In the genomic region with DNA sequence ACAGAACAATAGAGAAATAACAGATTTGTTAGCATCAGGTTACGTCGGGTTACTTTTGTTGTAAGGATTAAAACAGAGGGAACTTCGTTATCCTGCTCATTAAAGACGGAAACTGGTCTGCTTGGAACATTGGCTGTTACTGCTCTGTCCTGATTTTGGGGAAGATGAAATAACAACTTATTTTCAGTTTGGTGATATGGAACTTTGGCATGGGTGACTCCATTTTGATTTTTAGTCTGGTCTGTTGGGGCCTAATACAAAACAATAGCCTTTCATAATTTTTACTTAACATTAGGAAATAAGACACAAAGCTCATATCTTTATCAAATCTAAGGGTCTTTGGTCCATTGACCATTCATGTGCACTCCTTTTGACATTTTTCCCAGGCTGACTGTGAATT, we compare ENCODE assay signal across 20 cellular contexts.
DNase-seq lines count a peak whose midpoint lies in the region; ATAC-seq and TF ChIP-seq lines count a peak whose summit lies in the region.
"Had no signal": no experiment of that assay in that cellular context is flagged by ENCODE, and none has a peak within 500 bp of the region (broad histone marks: within the 10 kb centered on the region; RNA-seq: fewer than 3 reads in every experiment).

No MANE protein-coding gene starts in this region.

- H3K27me3 ChIP-seq in breast epithelium = no peaks in the 10 kb centered on the region
- H3K27me3 ChIP-seq in left lung = no peaks in the 10 kb centered on the region
- H3K27me3 ChIP-seq: foreskin keratinocyte, thyroid gland had no signal

- TF ChIP-seq POLR2A in breast epithelium (IDR thresholded peaks at IDR 0.05) = no peak

- intact Hi-C loops in MCF 10A (cut with micrococcal nuclease) (no loop called here), breast epithelium (cut with DNase I; ENCODE audit: low total_unique reads) (no loop called here), left lung (cut with DNase I) (no loop called here)

- H3K4me3 ChIP-seq in breast epithelium = no peak overlapping the region
- H3K4me3 ChIP-seq in left lung = no peak overlapping the region
- H3K4me3 ChIP-seq: psoas muscle, thyroid gland had no signal

- no peak for ATAC-seq in SK-N-SH treated with all-trans-retinoic acid at 6 μM for 48 hours
- no peak for ATAC-seq in left lung
- ATAC-seq in HG03039 (IDR thresholded peaks at IDR 0.05; ENCODE audit: unreplicated experiment) = no peak
- ATAC-seq: psoas muscle had no signal

- peaks cover 7% of the 10 kb centered on the region for H3K9me3 Mint-ChIP-seq in MCF 10A (ENCODE audit: unreplicated experiment)
- H3K9me3 Mint-ChIP-seq: IgD-negative memory B cell had no signal

- no peaks in the 10 kb centered on the region for H3K36me3 Mint-ChIP-seq in MCF 10A (ENCODE audit: insufficient read depth, unreplicated experiment)
- H3K36me3 Mint-ChIP-seq: activated naive CD8-positive, alpha-beta T cell had no signal

- POLR2A ChIA-PET in MCF 10A (lab: Yijun Ruan, JAX) = interaction anchor here (0.8 to 2.5 kb wide), 8 partner anchors 10 to 220 kb away, joined by 3 to 11 read pairs (median 5); a partner anchor contains a TSS
- POLR2A ChIA-PET in HEK293T (lab: Yijun Ruan, JAX) = no interaction called here

- peaks cover 23% of the 10 kb centered on the region for H3K4me1 Mint-ChIP-seq in MCF 10A (ENCODE audit: insufficient read depth, unreplicated experiment)
- H3K4me1 Mint-ChIP-seq: IgD-negative memory B cell had no signal

- no peak for TF ChIP-seq CTCF in MCF 10A (IDR thresholded peaks at IDR 0.05; ENCODE audit: unreplicated experiment)
- no peak for TF ChIP-seq CTCF in breast epithelium (IDR thresholded peaks at IDR 0.05)
- no peak for TF ChIP-seq CTCF in left lung (IDR thresholded peaks at IDR 0.05)

- H3K4me1 ChIP-seq in breast epithelium (no peaks in the 10 kb centered on the region), left lung (peaks cover 11 to 22% of the 10 kb centered on the region in 2 donors)
- H3K4me1 ChIP-seq: psoas muscle had no signal

- BruUV-seq in MCF 10A (replicated peaks; lab: Mats Ljungman, UMichigan) = no TSS peak

- H3K9me3 ChIP-seq in breast epithelium (no peaks in the 10 kb centered on the region), left lung (no peaks in the 10 kb centered on the region)
- H3K9me3 ChIP-seq: psoas muscle, thyroid gland had no signal

- H3K36me3 ChIP-seq in breast epithelium (no peaks in the 10 kb centered on the region), left lung (no peaks in the 10 kb centered on the region)
- H3K36me3 ChIP-seq: thyroid gland had no signal

- CTCF ChIA-PET in MCF 10A (lab: Yijun Ruan, JAX) (interaction anchor here (0.6 to 2.7 kb wide), 7 partner anchors 10 to 501 kb away, joined by 3 to 13 read pairs (median 3); no protein-coding TSS in a partner anchor), HEK293T (lab: Yijun Ruan, JAX) (no interaction called here)

- DNase-seq in MCF 10A (ENCODE audit: unreplicated experiment) (no peak), breast epithelium (ENCODE audit: low spot score in 2 of 2) (no peak), left lung (no peak), HEK293T (ENCODE audit: extremely low spot score) (no peak), NCI-H345 (lab: John Stamatoyannopoulos, UW) (no peak), NCI-H774 (lab: John Stamatoyannopoulos, UW) (no peak)
- DNase-seq: 8988T, COR-L47, hippocampal formation, NCI-H146, NCI-H69, psoas muscle, SHP77 treated with DMSO at 0.1 percent for 48 hours had no signal

- no peak overlapping the region for H3K4me3 Mint-ChIP-seq in MCF 10A (ENCODE audit: unreplicated experiment)
- H3K4me3 Mint-ChIP-seq: activated CD8-positive, alpha-beta memory T cell treated with anti-CD3 and anti-CD28 coated beads, Interleukin-2, amount 10 ng/mL, durations not matched to agents 7 days and 5 days; activated naive CD8-positive, alpha-beta T cell; IgD-negative memory B cell had no signal

- H3K27me3 Mint-ChIP-seq in MCF 10A (ENCODE audit: insufficient read depth, unreplicated experiment) = no peaks in the 10 kb centered on the region
- H3K27me3 Mint-ChIP-seq: activated CD8-positive, alpha-beta memory T cell treated with anti-CD3 and anti-CD28 coated beads, Interleukin-2, amount 10 ng/mL, durations not matched to agents 7 days and 5 days; activated naive CD8-positive, alpha-beta T cell; IgD-negative memory B cell had no signal

- no peak overlapping the region for H3K27ac ChIP-seq in breast epithelium
- H3K27ac ChIP-seq in left lung = peak overlapping the region; percentile 57 to 60
- H3K27ac ChIP-seq: psoas muscle, thyroid gland had no signal

- H3K27ac Mint-ChIP-seq in MCF 10A (ENCODE audit: low read depth, unreplicated experiment) = peak overlapping the region; percentile 52
- H3K27ac Mint-ChIP-seq: IgD-negative memory B cell had no signal

TF ChIP-seq in SK-N-SH treated with all-trans-retinoic acid at 6 μM for 48 hours, 23 proteins besides CTCF, POLR2A, EP300 and RAD21 (continues in another document):
- no peak for TF ChIP-seq ZFP30 (CRISPR knock-in tag; IDR thresholded peaks at IDR 0.05)
- no peak for TF ChIP-seq ISL1 (CRISPR knock-in tag; IDR thresholded peaks at IDR 0.05)
- no peak for TF ChIP-seq GLIS3 (CRISPR knock-in tag; IDR thresholded peaks at IDR 0.05)
- no peak for TF ChIP-seq BACH2 (CRISPR knock-in tag; IDR thresholded peaks at IDR 0.05; ENCODE audit: borderline replicate concordance)
- TF ChIP-seq, protein P1, sequence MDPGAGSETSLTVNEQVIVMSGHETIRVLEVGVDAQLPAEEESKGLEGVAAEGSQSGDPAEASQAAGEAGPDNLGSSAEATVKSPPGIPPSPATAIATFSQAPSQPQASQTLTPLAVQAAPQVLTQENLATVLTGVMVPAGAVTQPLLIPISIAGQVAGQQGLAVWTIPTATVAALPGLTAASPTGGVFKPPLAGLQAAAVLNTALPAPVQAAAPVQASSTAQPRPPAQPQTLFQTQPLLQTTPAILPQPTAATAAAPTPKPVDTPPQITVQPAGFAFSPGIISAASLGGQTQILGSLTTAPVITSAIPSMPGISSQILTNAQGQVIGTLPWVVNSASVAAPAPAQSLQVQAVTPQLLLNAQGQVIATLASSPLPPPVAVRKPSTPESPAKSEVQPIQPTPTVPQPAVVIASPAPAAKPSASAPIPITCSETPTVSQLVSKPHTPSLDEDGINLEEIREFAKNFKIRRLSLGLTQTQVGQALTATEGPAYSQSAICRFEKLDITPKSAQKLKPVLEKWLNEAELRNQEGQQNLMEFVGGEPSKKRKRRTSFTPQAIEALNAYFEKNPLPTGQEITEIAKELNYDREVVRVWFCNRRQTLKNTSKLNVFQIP (CRISPR knock-in tag; IDR thresholded peaks at IDR 0.05; ENCODE audit: borderline replicate concordance, low read depth) = no peak
- TF ChIP-seq ZFP3 (CRISPR knock-in tag; IDR thresholded peaks at IDR 0.05) = no peak
- TF ChIP-seq PPARA (CRISPR knock-in tag; IDR thresholded peaks at IDR 0.05; ENCODE audit: borderline replicate concordance) = no peak
- no peak for TF ChIP-seq ZNF70 (CRISPR knock-in tag; IDR thresholded peaks at IDR 0.05)

TF ChIP-seq in HEK293T, 16 proteins besides CTCF, POLR2A, EP300 and RAD21:
- no peak for TF ChIP-seq LEF1 (IDR thresholded peaks at IDR 0.05; ENCODE audit: borderline replicate concordance)
- TF ChIP-seq FOXM1 (IDR thresholded peaks at IDR 0.05; ENCODE audit: borderline replicate concordance) = no peak
- no peak for TF ChIP-seq L3MBTL2 (conservative IDR thresholded peaks at IDR 0.05)
- TF ChIP-seq NFRKB (IDR thresholded peaks at IDR 0.05) = no peak
- no peak for TF ChIP-seq FOXK2 (IDR thresholded peaks at IDR 0.05)
- TF ChIP-seq ELF4 (IDR thresholded peaks at IDR 0.05) = no peak
- TF ChIP-seq SP1 (IDR thresholded peaks at IDR 0.05) = no peak
- TF ChIP-seq TARDBP (IDR thresholded peaks at IDR 0.05) = no peak
- TF ChIP-seq HDGF (IDR thresholded peaks at IDR 0.05; ENCODE audit: borderline replicate concordance) = no peak
- no peak for TF ChIP-seq BHLHE40 (IDR thresholded peaks at IDR 0.05; ENCODE audit: borderline replicate concordance)

Comparison
In these comparisons a context has a peak if more than half of its experiments do, and no peak if none do; other contexts are left out.
1. H3K27ac ChIP-seq: peak in left lung (2 of 2); none in breast epithelium (0 of 2).